In the genomic region with DNA sequence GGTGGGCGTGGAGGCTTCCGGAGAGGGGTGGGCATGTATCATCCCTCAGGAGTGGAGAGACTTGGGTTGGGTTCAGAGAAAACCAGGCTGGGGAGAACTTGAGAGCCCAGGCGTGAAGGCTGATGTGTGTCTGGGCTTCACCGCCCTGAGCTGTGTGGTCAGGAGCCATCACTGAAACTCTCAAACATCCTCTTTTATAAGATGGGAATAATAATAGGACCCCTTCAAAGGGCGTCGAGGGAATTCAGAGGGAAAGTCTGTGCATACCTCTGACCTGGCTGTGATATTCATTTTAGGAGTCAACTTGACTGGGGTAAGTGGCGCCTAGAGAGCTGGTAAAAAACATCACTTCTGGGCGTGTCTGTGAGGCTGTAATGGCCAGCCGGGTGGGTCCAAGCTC, we compare ENCODE assay signal across 30 cellular contexts. TPM values are rescaled to one million over a fixed set of nuclear protein-coding genes. Genes with fewer than 3 reads are reported as not detected.
"Had no signal": no experiment of that assay in that cellular context is flagged by ENCODE, and none has a peak within 500 bp of the region (broad histone marks: within the 10 kb centered on the region; RNA-seq: fewer than 3 reads in every experiment).

No MANE protein-coding gene starts in this region.

- H2AFZ ChIP-seq: neural progenitor cell had no signal

- H3K4me2 ChIP-seq: neural progenitor cell had no signal

- H3K4me3 Mint-ChIP-seq: dendritic cell treated with granulocyte-macrophage colony-stimulating factor and Interleukin-4, amounts not matched to agents 40 ng/mL and 50 ng/mL, for 4 days; endodermal cell; mesothelial cell of epicardium; nephron; neural progenitor cell had no signal

- H3K4me1 Mint-ChIP-seq: endodermal cell had no signal

- H3K27ac ChIP-seq: colonic mucosa, epithelial cell of prostate, gastrocnemius medialis, neural progenitor cell, ovary, psoas muscle, sigmoid colon, thyroid gland had no signal

- H3K27me3 ChIP-seq: colonic mucosa, neural progenitor cell, ovary had no signal

- FAIRE-seq: kidney had no signal

- H3K27ac Mint-ChIP-seq: dendritic cell treated with granulocyte-macrophage colony-stimulating factor and Interleukin-4, amounts not matched to agents 40 ng/mL and 50 ng/mL, for 4 days; endodermal cell; mesothelial cell of epicardium; nephron; neural progenitor cell had no signal

- H3K36me3 Mint-ChIP-seq: mesothelial cell of epicardium, neural progenitor cell had no signal

- H3K9me3 ChIP-seq: colonic mucosa, gastrocnemius medialis, thyroid gland had no signal

- H3K36me3 ChIP-seq: colonic mucosa, gastrocnemius medialis, neural progenitor cell, ovary, sigmoid colon, thyroid gland had no signal

- DNase-seq: colonic mucosa; effector CD8-positive, alpha-beta T cell; foreskin fibroblast; gastrocnemius medialis; head of caudate nucleus; mesenchymal stem cell; mucosa of descending colon; naive thymus-derived CD4-positive, alpha-beta T cell; nucleus accumbens; ovary; psoas muscle; sigmoid colon; stimulated activated CD4-positive, alpha-beta T cell treated with anti-CD3 and anti-CD28 coated beads, Interleukin-2, amount 100 ng/mL, for 24 hours; stimulated activated CD4-positive, alpha-beta T cell treated with anti-CD3 and anti-CD28 coated beads, Interleukin-4, amount 100 ng/mL, for 24 hours; stimulated activated naive CD4-positive, alpha-beta T cell; stimulated activated naive CD8-positive, alpha-beta T cell treated with anti-CD3 and anti-CD28 coated beads, Interleukin-15, amount 100 ng/mL, for 72 hours; thyroid gland; trophoblast cell had no signal

- ATAC-seq: esophagus mucosa; gastrocnemius medialis; left lobe of liver; mucosa of descending colon; naive thymus-derived CD4-positive, alpha-beta T cell; psoas muscle; right cardiac atrium had no signal

- H3K4me3 ChIP-seq: colonic mucosa, gastrocnemius medialis, mucosa of descending colon, neural progenitor cell, ovary, psoas muscle, sigmoid colon, thyroid gland had no signal

- H3K4me1 ChIP-seq: colonic mucosa, gastrocnemius medialis, neural progenitor cell, psoas muscle, thyroid gland had no signal

- H3K9ac ChIP-seq: neural progenitor cell had no signal

RNA-seq across cellular contexts. Expression of a gene that starts 34.9 kb away (rescaled TPM):
- total RNA-seq: skeletal muscle tissue, temporal lobe had no signal
